In the genomic region with DNA sequence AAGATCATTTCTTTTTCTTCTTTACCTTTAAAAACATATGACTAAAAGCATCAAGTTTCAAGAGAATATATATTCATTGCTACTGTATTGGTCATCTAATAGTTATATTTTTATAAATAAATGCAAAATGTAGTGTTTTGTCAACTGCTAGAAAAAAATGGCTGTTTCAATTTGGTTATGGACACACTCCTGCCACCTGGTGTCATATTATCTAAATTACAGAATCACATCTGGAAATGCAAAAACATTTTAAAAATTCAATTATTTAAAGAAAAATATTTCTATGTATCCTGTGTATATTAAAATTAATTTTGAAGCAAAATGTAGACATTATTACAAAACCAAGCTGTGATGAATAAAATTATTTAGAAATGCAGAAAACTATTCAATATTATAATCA, we compare ENCODE assay signal across 10 cellular contexts.
DNase-seq lines count a peak whose midpoint lies in the region; ATAC-seq and TF ChIP-seq lines count a peak whose summit lies in the region.
"Had no signal": no experiment of that assay in that cellular context is flagged by ENCODE, and none has a peak within 500 bp of the region (broad histone marks: within the 10 kb centered on the region; RNA-seq: fewer than 3 reads in every experiment).

No MANE protein-coding gene starts in this region.

- no peaks in the 10 kb centered on the region for H3K36me3 Mint-ChIP-seq in neural progenitor cell
- H3K36me3 Mint-ChIP-seq: activated naive CD8-positive, alpha-beta T cell treated with anti-CD3 and anti-CD28 coated beads, Interleukin-2, amount 10 ng/mL, durations not matched to agents 7 days and 5 days had no signal

- intact Hi-C loops in colonic mucosa (cut with DNase I), result no loop called here

- H3F3A ChIP-seq in neural progenitor cell (ENCODE audit: low read depth), result no peaks in the 10 kb centered on the region

- no peak overlapping the region for H2AFZ ChIP-seq in neural progenitor cell (replicated peaks)

- TF ChIP-seq CTCF in colonic mucosa (IDR thresholded peaks at IDR 0.05) (peak; percentile 20), neural progenitor cell (IDR thresholded peaks at IDR 0.05) (peak; percentile 61)

- no peaks in the 10 kb centered on the region for H4K20me1 ChIP-seq in neural progenitor cell (ENCODE audit: low read depth)

- no peak overlapping the region for H3K4me2 ChIP-seq in neural progenitor cell

- no peaks in the 10 kb centered on the region for H3K9me3 Mint-ChIP-seq in neural progenitor cell
- H3K9me3 Mint-ChIP-seq: activated naive CD8-positive, alpha-beta T cell treated with anti-CD3 and anti-CD28 coated beads, Interleukin-2, amount 10 ng/mL, durations not matched to agents 7 days and 5 days had no signal

- H3K9me3 ChIP-seq in colonic mucosa (no peaks in the 10 kb centered on the region), neural progenitor cell (ENCODE audit: low read depth) (no peaks in the 10 kb centered on the region)

- H3K27me3 ChIP-seq in colonic mucosa (no peaks in the 10 kb centered on the region), neural progenitor cell (no peaks in the 10 kb centered on the region)

- no peaks in the 10 kb centered on the region for H3K27me3 Mint-ChIP-seq in neural progenitor cell (ENCODE audit: insufficient read depth, low read depth)
- H3K27me3 Mint-ChIP-seq: activated naive CD8-positive, alpha-beta T cell treated with anti-CD3 and anti-CD28 coated beads, Interleukin-2, amount 10 ng/mL, durations not matched to agents 7 days and 5 days had no signal

- ATAC-seq in HG02763 (IDR thresholded peaks at IDR 0.05; ENCODE audit: unreplicated experiment) (no peak), HG03196 (IDR thresholded peaks at IDR 0.05; ENCODE audit: unreplicated experiment) (no peak)
- ATAC-seq: Panc1 had no signal

- no peaks in the 10 kb centered on the region for H3K36me3 ChIP-seq in colonic mucosa
- no peaks in the 10 kb centered on the region for H3K36me3 ChIP-seq in neural progenitor cell

- no peaks in the 10 kb centered on the region for H3K4me1 ChIP-seq in colonic mucosa
- H3K4me1 ChIP-seq in neural progenitor cell, result peaks cover 12% of the 10 kb centered on the region

- no peak overlapping the region for H3K9ac ChIP-seq in colonic mucosa (ENCODE audit: low read depth in 2 of 2, low read length in 2 of 2)
- no peak overlapping the region for H3K9ac ChIP-seq in neural progenitor cell

- peak; percentile 45 for DNase-seq in ELR (ENCODE audit: low read depth)
- DNase-seq in LHCN-M2 (ENCODE audit: low read depth), result peak; percentile 11
- DNase-seq in colonic mucosa, result no peak
- DNase-seq in neural progenitor cell (ENCODE audit: low spot score), result peak; percentile 16
- DNase-seq in SHP77 (lab: John Stamatoyannopoulos, UW), result no peak
- no peak for DNase-seq in NK-92 treated with Interleukin-12 subunit alpha and Interleukin-12 subunit beta, amount 100 ng/mL, for 24 hours (lab: John Stamatoyannopoulos, UW)
- DNase-seq: activated naive CD8-positive, alpha-beta T cell treated with anti-CD3 and anti-CD28 coated beads, Interleukin-2, amount 10 ng/mL, durations not matched to agents 7 days and 5 days had no signal

- H3K4me1 Mint-ChIP-seq in neural progenitor cell, result no peaks in the 10 kb centered on the region
- H3K4me1 Mint-ChIP-seq: activated naive CD8-positive, alpha-beta T cell treated with anti-CD3 and anti-CD28 coated beads, Interleukin-2, amount 10 ng/mL, durations not matched to agents 7 days and 5 days had no signal

- H3K79me2 ChIP-seq in neural progenitor cell (ENCODE audit: low read depth), result no peaks in the 10 kb centered on the region

- H3K4me3 Mint-ChIP-seq in neural progenitor cell, result no peak overlapping the region
- H3K4me3 Mint-ChIP-seq: activated naive CD8-positive, alpha-beta T cell treated with anti-CD3 and anti-CD28 coated beads, Interleukin-2, amount 10 ng/mL, durations not matched to agents 7 days and 5 days had no signal

- H3K27ac Mint-ChIP-seq in neural progenitor cell, result no peak overlapping the region
- H3K27ac Mint-ChIP-seq: activated naive CD8-positive, alpha-beta T cell treated with anti-CD3 and anti-CD28 coated beads, Interleukin-2, amount 10 ng/mL, durations not matched to agents 7 days and 5 days had no signal

- H3K27ac ChIP-seq in colonic mucosa (no peak overlapping the region), neural progenitor cell (no peak overlapping the region)

- H3K4me3 ChIP-seq in colonic mucosa, result no peak overlapping the region
- H3K4me3 ChIP-seq in neural progenitor cell, result no peak overlapping the region

Comparison
In these comparisons a context has a peak if more than half of its experiments do, and no peak if none do; other contexts are left out.
1. DNase-seq: peak in ELR (single experiment), LHCN-M2 (single experiment) and neural progenitor cell (single experiment); none in colonic mucosa (single experiment), SHP77 (0 of 2) and NK-92 treated with Interleukin-12 subunit alpha and Interleukin-12 subunit beta, amount 100 ng/mL, for 24 hours (single experiment).